Comparison of ENCODE assay signal across 10 cellular contexts in genomic region chr7:107506683-107507339, GRCh38. TPM values are rescaled to one million over a fixed set of nuclear protein-coding genes. Genes with fewer than 3 reads are reported as not detected.
DNase-seq lines count a peak whose midpoint lies in the region; ATAC-seq and TF ChIP-seq lines count a peak whose summit lies in the region.
"Had no signal": no experiment of that assay in that cellular context is flagged by ENCODE, and none has a peak within 500 bp of the region (broad histone marks: within the 10 kb centered on the region; RNA-seq: fewer than 3 reads in every experiment).

No MANE protein-coding gene starts in this region.

- no peak overlapping the region for H4K91ac ChIP-seq in trophoblast cell (ENCODE audit: low read depth, low read length)

- H4K12ac ChIP-seq in trophoblast cell (ENCODE audit: low read depth, low read length), result no peak overlapping the region

- no peak overlapping the region for H3K27ac ChIP-seq in trophoblast cell (ENCODE audit: low read depth, low read length)

- H3K27me3 ChIP-seq in trophoblast cell (ENCODE audit: insufficient read depth, low read length), result no peaks in the 10 kb centered on the region

- H3K4me3 ChIP-seq in epithelial cell of esophagus (ENCODE audit: low read length) (no peak overlapping the region), trophoblast cell (ENCODE audit: low read depth, low read length) (no peak overlapping the region)

- H3K79me1 ChIP-seq in trophoblast cell (ENCODE audit: low read length), result no peaks in the 10 kb centered on the region

- H2BK120ac ChIP-seq in trophoblast cell (ENCODE audit: insufficient read depth, low read length, poor library complexity), result no peak overlapping the region

- POLR2A ChIA-PET in HEK293T (lab: Yijun Ruan, JAX), result no interaction called here

- no peak overlapping the region for H2BK12ac ChIP-seq in trophoblast cell (ENCODE audit: low read length)

- H3K36me3 ChIP-seq in trophoblast cell (ENCODE audit: control insufficient read depth in 1 of 2, insufficient read depth in 2 of 2, low read length in 2 of 2), result peaks cover 2 to 6% of the 10 kb centered on the region in 2 experiments

- H3K4me1 ChIP-seq in trophoblast cell (ENCODE audit: control insufficient read depth in 1 of 2, insufficient read depth in 2 of 2, low read length in 2 of 2), result peaks cover 4 to 10% of the 10 kb centered on the region in 2 experiments

- no peak overlapping the region for H4K8ac ChIP-seq in trophoblast cell (ENCODE audit: low read depth, low read length)

- no peak overlapping the region for H3K4me2 ChIP-seq in trophoblast cell (ENCODE audit: low read length)

- H2BK5ac ChIP-seq in trophoblast cell (ENCODE audit: low read depth, low read length, poor library complexity), result no peak overlapping the region

- H3K79me2 ChIP-seq in trophoblast cell (ENCODE audit: control insufficient read depth, insufficient read depth, low read length, poor library complexity), result no peaks in the 10 kb centered on the region

- H3K4ac ChIP-seq in trophoblast cell (ENCODE audit: low read depth, low read length), result no peak overlapping the region

- H3K23ac ChIP-seq in trophoblast cell (ENCODE audit: low read length), result no peak overlapping the region

- ATAC-seq in HG03521 (IDR thresholded peaks at IDR 0.05; ENCODE audit: unreplicated experiment) (no peak), GM18870 (IDR thresholded peaks at IDR 0.05; ENCODE audit: unreplicated experiment) (no peak)
- ATAC-seq: naive thymus-derived CD8-positive, alpha-beta T cell had no signal

- H2AK5ac ChIP-seq in trophoblast cell (ENCODE audit: low read length), result no peak overlapping the region

- CTCF ChIA-PET in HEK293T (lab: Yijun Ruan, JAX), result no interaction called here

- WGBS in trophoblast cell (ENCODE audit: extremely low coverage, insufficient coverage, insufficient read length), result no CpG with 5 or more reads among the region's 7 CpGs

- peaks cover 3% of the 10 kb centered on the region for H3K9me3 ChIP-seq in trophoblast cell (ENCODE audit: insufficient read depth, low read depth, low read length)

- no peak overlapping the region for H3K9ac ChIP-seq in trophoblast cell (ENCODE audit: low read length)

- no peak overlapping the region for H3K18ac ChIP-seq in trophoblast cell (ENCODE audit: low read length)

- H3K14ac ChIP-seq in trophoblast cell (ENCODE audit: low read length), result no peak overlapping the region

- TF ChIP-seq CTCF in epithelial cell of esophagus (IDR thresholded peaks at IDR 0.05; ENCODE audit: insufficient read depth, low read depth, low read length, missing control alignments), result no peak

- peak; percentile 8 for DNase-seq in HEK293T (ENCODE audit: extremely low spot score)
- DNase-seq in NCI-H510A (lab: John Stamatoyannopoulos, UW), result peak; percentile 71
- peak; percentile 96 for DNase-seq in epithelial cell of esophagus (ENCODE audit: low read depth)
- DNase-seq in trophoblast cell, result peak; percentile 96 to 98
- DNase-seq in amygdala (lab: John Stamatoyannopoulos, UW), result no peak
- no peak for DNase-seq in activated CD4-positive, alpha-beta T cell treated with anti-CD3 and anti-CD28 coated beads, Interleukin-2, amount 50 U/mL, for 1 hour
- DNase-seq: effector CD4-positive, alpha-beta T cell; naive thymus-derived CD8-positive, alpha-beta T cell had no signal

- no peak overlapping the region for H2AFZ ChIP-seq in trophoblast cell (ENCODE audit: insufficient read depth, low read length, poor library complexity)

TF ChIP-seq in HEK293T, 16 proteins besides CTCF, POLR2A, EP300 and RAD21:
- no peak for TF ChIP-seq L3MBTL2 (conservative IDR thresholded peaks at IDR 0.05)
- TF ChIP-seq CTBP1 (IDR thresholded peaks at IDR 0.05; ENCODE audit: borderline replicate concordance), result no peak
- TF ChIP-seq LEF1 (IDR thresholded peaks at IDR 0.05; ENCODE audit: borderline replicate concordance), result no peak
- TF ChIP-seq NFRKB (IDR thresholded peaks at IDR 0.05), result no peak
- no peak for TF ChIP-seq FOXA1 (IDR thresholded peaks at IDR 0.05)
- no peak for TF ChIP-seq SP1 (IDR thresholded peaks at IDR 0.05)
- no peak for TF ChIP-seq HDGF (IDR thresholded peaks at IDR 0.05; ENCODE audit: borderline replicate concordance)
- no peak for TF ChIP-seq PKNOX1 (IDR thresholded peaks at IDR 0.05)
- no peak for TF ChIP-seq ARNT (IDR thresholded peaks at IDR 0.05)
- TF ChIP-seq BHLHE40 (IDR thresholded peaks at IDR 0.05; ENCODE audit: borderline replicate concordance), result no peak

RNA-seq across cellular contexts. Expression of gene GPR22, which starts 37.0 kb away (rescaled TPM):
- polyA plus RNA-seq in trophoblast cell (2013), result not detected in 2 replicates

RNA-seq across cellular contexts. Expression of gene COG5, which starts 56.9 kb away (rescaled TPM):
- polyA plus RNA-seq in trophoblast cell (2013), result 14.5 and 16.5 TPM in 2 replicates

RNA-seq across cellular contexts. Expression of gene DUS4L, which starts 57.0 kb away (rescaled TPM):
- 5.5 and 5.7 TPM in 2 replicates for polyA plus RNA-seq in trophoblast cell (2013)

Comparison
In these comparisons a context has a peak if more than half of its experiments do, and no peak if none do; other contexts are left out.
1. DNase-seq: peak in HEK293T (single experiment), NCI-H510A (single experiment), epithelial cell of esophagus (single experiment) and trophoblast cell (2 of 2); none in amygdala (0 of 56) and activated CD4-positive, alpha-beta T cell treated with anti-CD3 and anti-CD28 coated beads, Interleukin-2, amount 50 U/mL, for 1 hour (single experiment).